ENCODE assay signal across 8 cellular contexts in genomic region chr5:14145356-14146334, GRCh38. TPM values are rescaled to one million over a fixed set of nuclear protein-coding genes. Genes with fewer than 3 reads are reported as not detected.
DNase-seq lines count a peak whose midpoint lies in the region; ATAC-seq and TF ChIP-seq lines count a peak whose summit lies in the region.

No MANE protein-coding gene starts in this region.

- ATAC-seq in RWPE2 (ENCODE audit: low read depth): no peak
- ATAC-seq in HG02759 (IDR thresholded peaks at IDR 0.05; ENCODE audit: unreplicated experiment): no peak
- ATAC-seq in GM21423 (IDR thresholded peaks at IDR 0.05; ENCODE audit: unreplicated experiment): no peak

- no peaks in the 10 kb centered on the region for H3K9me3 ChIP-seq in RWPE2 (ENCODE audit: severe bottlenecking)
- no peaks in the 10 kb centered on the region for H3K9me3 ChIP-seq in ovary

- H3K4me3 ChIP-seq in RWPE2 (ENCODE audit: severe bottlenecking): peak overlapping the region; percentile 99
- peak overlapping the region; percentile 95 for H3K4me3 ChIP-seq in fibroblast of mammary gland (ENCODE audit: control insufficient read depth, low read depth, low read length)
- peak overlapping the region; percentile 78 for H3K4me3 ChIP-seq in ovary

- intact Hi-C loops in Calu3 (cut with micrococcal nuclease; ENCODE audit: unreplicated experiment) (loop anchor here (2.0 to 5.0 kb wide), 3 partner anchors 109 to 158 kb away; no protein-coding TSS in a partner anchor), ovary (cut with DNase I) (loop anchor here in 3 of 4 donors (10.0 kb wide), 3 partner anchors 49 to 119 kb away; no protein-coding TSS in a partner anchor)

- CTCF ChIA-PET in Calu3 (lab: Charles Lee): interaction anchor here (0.8 to 1.4 kb wide), 4 partner anchors 12 to 153 kb away, joined by 3 to 8 read pairs (median 4); no protein-coding TSS in a partner anchor

- H3K4me3 Mint-ChIP-seq in Calu3 (ENCODE audit: low read depth, unreplicated experiment): peak overlapping the region; percentile 81

- H3K4me1 ChIP-seq in RWPE2 (ENCODE audit: insufficient read depth, poor library complexity, severe bottlenecking) (peaks cover 34% of the 10 kb centered on the region), ovary (ENCODE audit: insufficient read depth) (peaks cover 19% of the 10 kb centered on the region)

- H3K27ac ChIP-seq in RWPE2 (ENCODE audit: poor library complexity, severe bottlenecking) (peak overlapping the region; percentile 87), ovary (peak overlapping the region; percentile 16 to 96)

- whole genome bisulfite sequencing in ovary, 3 donors: 9 to 16% (median 15%) methylated on average over 15 of the region's 15 CpGs

- DNase-seq in Calu3 (no peak), RWPE2 (ENCODE audit: low spot score) (no peak), fibroblast of mammary gland (ENCODE audit: low read depth) (peak; percentile 25), ovary (no peak), NCI-H748 treated with DMSO at 0.1 percent for 48 hours (lab: John Stamatoyannopoulos, UW) (no peak)
- DNase-seq in activated CD4-positive, alpha-beta T cell treated with anti-CD3 and anti-CD28 coated beads, Interleukin-2, amount 50 U/mL, for 1 hour: no peak

- TF ChIP-seq CTCF in Calu3 (IDR thresholded peaks at IDR 0.05; ENCODE audit: unreplicated experiment) (no peak), RWPE2 (IDR thresholded peaks at IDR 0.05; ENCODE audit: poor library complexity, severe bottlenecking) (no peak), fibroblast of mammary gland (conservative IDR thresholded peaks at IDR 0.05; ENCODE audit: control insufficient read depth, insufficient read depth, low read depth, low read length) (no peak), ovary (IDR thresholded peaks at IDR 0.05) (no peak)

- H3K36me3 Mint-ChIP-seq in Calu3 (ENCODE audit: insufficient read depth, unreplicated experiment): peaks cover 57% of the 10 kb centered on the region

- H3K9me3 Mint-ChIP-seq in Calu3 (ENCODE audit: low read depth, unreplicated experiment): no peaks in the 10 kb centered on the region

- BruUV-seq in Calu3 (replicated peaks; lab: Mats Ljungman, UMichigan): no TSS peak

- TF ChIP-seq EP300 in ovary (IDR thresholded peaks at IDR 0.05): no peak

- H3K27ac Mint-ChIP-seq in Calu3 (ENCODE audit: unreplicated experiment): peak overlapping the region; percentile 81

- H3K36me3 ChIP-seq in RWPE2 (ENCODE audit: low read depth) (peaks cover 13% of the 10 kb centered on the region), ovary (no peaks in the 10 kb centered on the region)

- peaks cover 43% of the 10 kb centered on the region for H3K4me1 Mint-ChIP-seq in Calu3 (ENCODE audit: low read depth, unreplicated experiment)

- TF ChIP-seq POLR2A in ovary (IDR thresholded peaks at IDR 0.05): no peak

- H3K27me3 ChIP-seq in RWPE2 (ENCODE audit: insufficient read depth, poor library complexity, severe bottlenecking): no peaks in the 10 kb centered on the region
- no peaks in the 10 kb centered on the region for H3K27me3 ChIP-seq in ovary

- H3K27me3 Mint-ChIP-seq in Calu3 (ENCODE audit: unreplicated experiment): no peaks in the 10 kb centered on the region

RNA-seq across cellular contexts. Expression of gene TRIO, which starts 2.5 kb away (rescaled TPM):
- 150 and 183 TPM in 2 replicates for total RNA-seq in Calu3 (2022)
- 100 to 1,000 TPM in 5 of 7 donors, 10 to 100 TPM in 2; 93.3 to 268 (median 132) TPM for total RNA-seq in ovary
- polyA plus RNA-seq in ovary: 10 to 100 TPM; 58.4 to 67.1 TPM
